In the genomic region with DNA sequence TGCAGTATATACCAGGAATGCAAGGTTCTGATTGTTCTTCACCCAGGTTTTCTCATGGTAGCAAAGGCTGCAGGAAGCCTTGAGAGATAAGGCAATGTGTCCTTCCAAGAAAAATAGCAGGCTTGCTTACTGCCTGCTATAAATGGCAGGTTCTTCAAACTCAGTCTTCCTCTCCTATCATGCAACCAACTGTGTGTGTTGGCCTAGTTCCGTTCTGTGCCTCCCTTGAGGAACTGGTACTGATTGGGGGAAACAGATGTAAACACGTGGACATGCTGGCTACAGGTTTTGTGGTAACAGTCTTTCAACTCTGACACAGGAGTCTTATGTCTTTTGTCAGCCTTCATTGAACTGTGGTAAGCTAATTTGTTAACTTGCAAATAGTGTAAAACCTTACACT, we compare ENCODE assay signal across 18 cellular contexts. TPM values are rescaled to one million over a fixed set of nuclear protein-coding genes. Genes with fewer than 3 reads are reported as not detected.
A peak's percentile ranks its signal among the peaks of the same experiment; 100 is the strongest.
DNase-seq lines count a peak whose midpoint lies in the region; ATAC-seq and TF ChIP-seq lines count a peak whose summit lies in the region.
"Had no signal": no experiment of that assay in that cellular context is flagged by ENCODE, and none has a peak within 500 bp of the region (broad histone marks: within the 10 kb centered on the region; RNA-seq: fewer than 3 reads in every experiment).

No MANE protein-coding gene starts in this region.

- peaks cover 11% of the 10 kb centered on the region for H3K4me1 Mint-ChIP-seq in activated B cell treated with CpG ODN at 0.5 μM for 24 hours
- H3K4me1 Mint-ChIP-seq: activated CD4-positive, alpha-beta memory T cell treated with anti-CD3 and anti-CD28 coated beads, Interleukin-2, amount 10 ng/mL, durations not matched to agents 7 days and 5 days had no signal

- no peak for DNase-seq in activated B cell treated with CpG ODN at 0.5 μM for 24 hours
- DNase-seq in heart left ventricle, result no peak
- DNase-seq in AG08395 (ENCODE audit: low spot score), result no peak
- no peak for DNase-seq in OCI-M2 (lab: John Stamatoyannopoulos, UW; ENCODE audit: unreplicated experiment)
- DNase-seq: activated CD4-positive, alpha-beta memory T cell treated with anti-CD3 and anti-CD28 coated beads, Interleukin-2, amount 10 ng/mL, durations not matched to agents 7 days and 5 days; amygdala; colonic mucosa; erythroblast; head of caudate nucleus; kidney glomerular epithelial cell; NCI-H2029 treated with DMSO at 0.1 percent for 48 hours; NCI-H82; SHP77 treated with DMSO at 0.1 percent for 48 hours had no signal

- H3K9me3 Mint-ChIP-seq in activated B cell treated with CpG ODN at 0.5 μM for 24 hours, result peaks cover 13% of the 10 kb centered on the region

- no peak overlapping the region for H3K4me3 Mint-ChIP-seq in activated B cell treated with CpG ODN at 0.5 μM for 24 hours
- H3K4me3 Mint-ChIP-seq: activated CD4-positive, alpha-beta memory T cell treated with anti-CD3 and anti-CD28 coated beads, Interleukin-2, amount 10 ng/mL, durations not matched to agents 7 days and 5 days had no signal

- H3K4me1 ChIP-seq in heart left ventricle, result no peaks in the 10 kb centered on the region
- H3K4me1 ChIP-seq: colonic mucosa had no signal

- no peak overlapping the region for H3K27ac ChIP-seq in heart left ventricle
- H3K27ac ChIP-seq: colonic mucosa, thoracic aorta had no signal

- H3K27me3 ChIP-seq in heart left ventricle, result no peaks in the 10 kb centered on the region
- H3K27me3 ChIP-seq: colonic mucosa had no signal

- POLR2A ChIA-PET in activated B cell treated with CpG ODN at 0.5 μM for 24 hours (lab: Charles Lee), result no interaction called here

- CTCF ChIA-PET in activated B cell treated with CpG ODN at 0.5 μM for 24 hours (lab: Charles Lee), result no interaction called here

- no peak overlapping the region for H3K4me3 ChIP-seq in heart left ventricle
- H3K4me3 ChIP-seq: colonic mucosa, thoracic aorta had no signal

- intact Hi-C loops in activated B cell treated with CpG ODN at 0.5 μM for 24 hours (cut with micrococcal nuclease), result no loop called here
- intact Hi-C loops in heart left ventricle (cut with DNase I), result no loop called here

- H3K27me3 Mint-ChIP-seq in activated B cell treated with CpG ODN at 0.5 μM for 24 hours, result no peaks in the 10 kb centered on the region
- H3K27me3 Mint-ChIP-seq: activated CD4-positive, alpha-beta memory T cell treated with anti-CD3 and anti-CD28 coated beads, Interleukin-2, amount 10 ng/mL, durations not matched to agents 7 days and 5 days had no signal

- ATAC-seq in GM18498 (IDR thresholded peaks at IDR 0.05; ENCODE audit: unreplicated experiment) (peak; percentile 63), GM21360 (IDR thresholded peaks at IDR 0.05; ENCODE audit: unreplicated experiment) (peak; percentile 87), HG03108 (IDR thresholded peaks at IDR 0.05; ENCODE audit: unreplicated experiment) (peak; percentile 74), activated B cell treated with CpG ODN at 0.5 μM for 24 hours (ENCODE audit: low read depth) (peak; percentile 47), GM18870 (IDR thresholded peaks at IDR 0.05; ENCODE audit: unreplicated experiment) (no peak), heart left ventricle (no peak)

- H3K36me3 Mint-ChIP-seq in activated B cell treated with CpG ODN at 0.5 μM for 24 hours (ENCODE audit: low read depth), result no peaks in the 10 kb centered on the region

- peaks cover 0 to 13% (median 0%) of the 10 kb centered on the region in 12 donors for H3K9me3 ChIP-seq in heart left ventricle
- H3K9me3 ChIP-seq: colonic mucosa, thoracic aorta had no signal

- H3K27ac Mint-ChIP-seq in activated B cell treated with CpG ODN at 0.5 μM for 24 hours, result no peak overlapping the region
- H3K27ac Mint-ChIP-seq: activated CD4-positive, alpha-beta memory T cell treated with anti-CD3 and anti-CD28 coated beads, Interleukin-2, amount 10 ng/mL, durations not matched to agents 7 days and 5 days had no signal

- TF ChIP-seq CTCF in activated B cell treated with CpG ODN at 0.5 μM for 24 hours (IDR thresholded peaks at IDR 0.05), result no peak
- no peak for TF ChIP-seq CTCF in heart left ventricle (IDR thresholded peaks at IDR 0.05)

- WGBS in heart left ventricle, 4 donors, result 29 to 49% (median 37%) methylated on average over 2 of the region's 2 CpGs

- no peaks in the 10 kb centered on the region for H3K36me3 ChIP-seq in heart left ventricle
- H3K36me3 ChIP-seq: colonic mucosa, thoracic aorta had no signal

- no peak for TF ChIP-seq POLR2A in heart left ventricle (IDR thresholded peaks at IDR 0.05)

RNA-seq across cellular contexts. Expression of gene LSM8, which starts 54.9 kb away (rescaled TPM):
- total RNA-seq in activated B cell treated with CpG ODN at 0.5 μM for 24 hours (50.9 and 52.3 TPM in 2 replicates), heart left ventricle (10 to 100 TPM; 13.1 to 23.2 (median 17.2) TPM)
- polyA plus RNA-seq in heart left ventricle, result 10 to 100 TPM; 14.6 to 22.3 TPM

Comparison
In these comparisons a context has a peak if more than half of its experiments do, and no peak if none do; other contexts are left out.
1. ATAC-seq: peak in GM18498 (single experiment), GM21360 (single experiment), HG03108 (single experiment) and activated B cell treated with CpG ODN at 0.5 μM for 24 hours (single experiment); none in GM18870 (single experiment) and heart left ventricle (0 of 4).